In the genomic region with DNA sequence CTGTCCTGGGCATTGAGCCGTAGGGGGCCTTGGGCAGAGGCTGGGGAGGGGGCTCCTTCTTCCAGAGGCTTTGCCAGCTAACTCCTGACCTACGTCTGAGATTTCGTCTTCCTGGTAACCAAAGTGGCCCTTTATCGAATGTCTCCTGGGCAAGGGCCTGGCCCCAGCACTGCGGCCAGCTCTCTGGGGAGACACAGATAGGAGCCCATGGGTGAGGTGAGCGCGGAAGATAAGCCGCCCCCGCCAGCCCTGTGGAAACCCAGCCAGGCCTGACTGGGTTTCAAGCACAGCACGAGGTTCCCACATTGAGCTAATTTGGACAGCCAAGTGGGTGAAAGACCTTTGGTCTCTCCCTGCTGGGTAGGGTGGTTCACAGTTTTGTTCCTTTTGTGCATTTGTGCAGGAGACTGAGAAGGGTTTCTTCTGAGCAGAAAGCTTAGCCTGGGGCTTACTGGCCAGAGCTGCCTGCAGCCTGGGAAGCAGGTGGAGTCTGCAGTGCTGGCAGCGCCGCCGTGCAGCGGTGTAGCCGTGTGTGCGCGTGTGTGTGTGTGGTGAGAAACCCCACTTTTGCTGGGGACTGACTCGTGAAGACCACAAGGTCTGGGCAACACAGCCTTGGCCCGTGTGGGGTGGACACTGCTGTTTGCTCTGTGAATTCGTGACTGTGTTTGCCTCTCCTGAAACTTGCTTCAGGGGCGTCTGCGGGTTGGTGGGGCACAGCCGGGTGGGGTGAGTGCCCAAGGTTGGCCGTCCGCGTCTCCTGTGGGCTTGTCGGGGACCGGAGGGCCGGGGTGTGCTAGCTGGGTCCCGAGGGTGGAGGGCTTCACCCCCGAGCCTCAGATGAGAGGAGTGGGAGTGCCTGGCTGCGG, we compare ENCODE assay signal across 8 cellular contexts. TPM values are rescaled to one million over a fixed set of nuclear protein-coding genes. Genes with fewer than 3 reads are reported as not detected.
DNase-seq lines count a peak whose midpoint lies in the region; ATAC-seq and TF ChIP-seq lines count a peak whose summit lies in the region.

No MANE protein-coding gene starts in this region.

- TF ChIP-seq CTCF in HL-60 (IDR thresholded peaks at IDR 0.05; ENCODE audit: insufficient read depth, low read length): no peak
- TF ChIP-seq CTCF in astrocyte of the cerebellum (IDR thresholded peaks at IDR 0.05; ENCODE audit: low read depth, low read length, missing control alignments): no peak

- in situ Hi-C loops in astrocyte of the cerebellum (cut with HindIII; ENCODE audit: low sequenced_read_pairs): no loop called here

- H3K4me1 Mint-ChIP-seq in immature natural killer cell: peaks cover 40 to 47% of the 10 kb centered on the region in 2 donors
- H3K4me1 Mint-ChIP-seq in stimulated activated effector memory CD8-positive, alpha-beta T cell treated with anti-CD3 and anti-CD28 coated beads, Interleukin-12 subunit alpha, Interleukin-12 subunit beta, amount 100 ng/mL, for 72 hours: peaks cover 48% of the 10 kb centered on the region

- H3K27me3 Mint-ChIP-seq in immature natural killer cell (ENCODE audit: low read depth in 3 of 3): peaks cover 18 to 23% (median 18%) of the 10 kb centered on the region in 3 donors

- H3K36me3 Mint-ChIP-seq in immature natural killer cell: no peaks in the 10 kb centered on the region
- peaks cover 28% of the 10 kb centered on the region for H3K36me3 Mint-ChIP-seq in stimulated activated effector memory CD8-positive, alpha-beta T cell treated with anti-CD3 and anti-CD28 coated beads, Interleukin-12 subunit alpha, Interleukin-12 subunit beta, amount 100 ng/mL, for 72 hours

- no peaks in the 10 kb centered on the region for H3K27me3 ChIP-seq in HL-60 (ENCODE audit: insufficient read depth, poor library complexity, severe bottlenecking)

- H3K4me3 ChIP-seq in HL-60 (replicated peaks; ENCODE audit: insufficient read depth, low read length): peak overlapping the region; percentile 95
- H3K4me3 ChIP-seq in astrocyte of the cerebellum (ENCODE audit: low read depth, low read length): peak overlapping the region; percentile 36

- no peaks in the 10 kb centered on the region for H3K9me3 Mint-ChIP-seq in immature natural killer cell
- no peaks in the 10 kb centered on the region for H3K9me3 Mint-ChIP-seq in stimulated activated effector memory CD8-positive, alpha-beta T cell treated with anti-CD3 and anti-CD28 coated beads, Interleukin-12 subunit alpha, Interleukin-12 subunit beta, amount 100 ng/mL, for 72 hours

- peak overlapping the region; percentile 37 for H3K27ac ChIP-seq in HL-60 (replicated peaks)

- no peak for ATAC-seq in stimulated activated effector memory CD8-positive, alpha-beta T cell treated with anti-CD3 and anti-CD28 coated beads, Interleukin-12 subunit alpha, Interleukin-12 subunit beta, amount 100 ng/mL, for 72 hours
- no peak for ATAC-seq in GM19452 (IDR thresholded peaks at IDR 0.05; ENCODE audit: unreplicated experiment)

- DNase-seq in Ammon's horn (ENCODE audit: low spot score) (peak; percentile 69), HL-60 (ENCODE audit: low read depth in 1 of 2, low spot score in 1 of 2) (peak in 1 of 2 experiments; percentile 46), astrocyte of the cerebellum (ENCODE audit: low read depth) (no peak), immature natural killer cell (peak in 1 of 3 donors; percentile 34), cerebellar nuclear complex (lab: John Stamatoyannopoulos, UW) (no peak)
- DNase-seq in stimulated activated effector memory CD8-positive, alpha-beta T cell treated with anti-CD3 and anti-CD28 coated beads, Interleukin-12 subunit alpha, Interleukin-12 subunit beta, amount 100 ng/mL, for 72 hours (ENCODE audit: low spot score in 2 of 2): no peak
- DNase-seq in activated effector memory CD4-positive, alpha-beta T cell treated with anti-CD3 and anti-CD28 coated beads, Interleukin-2, amount 50 U/mL, for 16 hours: no peak

- H3K27ac Mint-ChIP-seq in immature natural killer cell: peak overlapping the region in 5 of 6 donors; percentile 24 to 81 (median 59)
- peak overlapping the region; percentile 40 for H3K27ac Mint-ChIP-seq in stimulated activated effector memory CD8-positive, alpha-beta T cell treated with anti-CD3 and anti-CD28 coated beads, Interleukin-12 subunit alpha, Interleukin-12 subunit beta, amount 100 ng/mL, for 72 hours

- peak overlapping the region; percentile 76 to 84 (median 81) for H3K4me3 Mint-ChIP-seq in immature natural killer cell
- peak overlapping the region; percentile 98 for H3K4me3 Mint-ChIP-seq in stimulated activated effector memory CD8-positive, alpha-beta T cell treated with anti-CD3 and anti-CD28 coated beads, Interleukin-12 subunit alpha, Interleukin-12 subunit beta, amount 100 ng/mL, for 72 hours

RNA-seq across cellular contexts. Expression of a gene that starts 2.5 kb away (rescaled TPM):
- 100 to 1,000 TPM; 513 to 682 (median 576) TPM for polyA plus RNA-seq in immature natural killer cell

RNA-seq across cellular contexts. Expression of a gene that starts 14.8 kb away (rescaled TPM):
- polyA plus RNA-seq in immature natural killer cell: not detected

RNA-seq across cellular contexts. Expression of a gene that starts 31.0 kb away (rescaled TPM):
- polyA plus RNA-seq in immature natural killer cell: 100 to 1,000 TPM; 584 to 982 (median 652) TPM

RNA-seq across cellular contexts. Expression of a gene that starts 43.3 kb away (rescaled TPM):
- 10 to 100 TPM; 40.6 to 57.7 (median 48.5) TPM for polyA plus RNA-seq in immature natural killer cell

RNA-seq across cellular contexts. Expression of a gene that starts 58.4 kb away (rescaled TPM):
- 10 to 100 TPM; 26.6 to 38.1 (median 37.5) TPM for polyA plus RNA-seq in immature natural killer cell
